14 cellular contexts compared by ENCODE assay signal in genomic region chr7:7688956-7689355, GRCh38.
"Had no signal": no experiment of that assay in that cellular context is flagged by ENCODE, and none has a peak within 500 bp of the region (broad histone marks: within the 10 kb centered on the region; RNA-seq: fewer than 3 reads in every experiment).

No MANE protein-coding gene starts in this region.

- FAIRE-seq: colon, kidney, pancreas had no signal

- H3K4me3 Mint-ChIP-seq: activated CD8-positive, alpha-beta T cell treated with anti-CD3 and anti-CD28 coated beads, Interleukin-2, amount 10 ng/mL, durations not matched to agents 7 days and 5 days; activated naive CD8-positive, alpha-beta T cell treated with anti-CD3 and anti-CD28 coated beads, Interleukin-2, amount 50 U/mL, for 24 hours; mesothelial cell of epicardium; neural progenitor cell had no signal

- H3K4me3 ChIP-seq: cardiac muscle cell, neural progenitor cell, pancreas had no signal

- ATAC-seq: activated CD8-positive, alpha-beta T cell treated with anti-CD3 and anti-CD28 coated beads, Interleukin-2, amount 10 ng/mL, durations not matched to agents 7 days and 5 days; activated naive CD8-positive, alpha-beta T cell treated with anti-CD3 and anti-CD28 coated beads, Interleukin-2, amount 50 U/mL, for 24 hours; foreskin keratinocyte had no signal

- H3K27me3 ChIP-seq: cardiac muscle cell, foreskin keratinocyte, neural progenitor cell, pancreas had no signal

- H3K4me2 ChIP-seq: neural progenitor cell had no signal

- DNase-seq: activated CD4-positive, alpha-beta T cell treated with anti-CD3 and anti-CD28 coated beads for 4 hours; activated CD8-positive, alpha-beta T cell treated with anti-CD3 and anti-CD28 coated beads, Interleukin-2, amount 10 ng/mL, durations not matched to agents 7 days and 5 days; activated naive CD4-positive, alpha-beta T cell treated with Interleukin-2 at 50 U/mL for 16 hours; activated naive CD8-positive, alpha-beta T cell treated with anti-CD3 and anti-CD28 coated beads, Interleukin-2, amount 50 U/mL, for 24 hours; foreskin keratinocyte; head of caudate nucleus; kidney; pancreas; stimulated activated CD4-positive, alpha-beta T cell treated with anti-CD3 and anti-CD28 coated beads, Interleukin-2, amount 100 ng/mL, for 24 hours; stimulated activated naive CD4-positive, alpha-beta T cell treated with Interleukin-2 at 50 U/mL for 16 hours had no signal

- H3K27ac Mint-ChIP-seq: activated CD8-positive, alpha-beta T cell treated with anti-CD3 and anti-CD28 coated beads, Interleukin-2, amount 10 ng/mL, durations not matched to agents 7 days and 5 days; activated naive CD8-positive, alpha-beta T cell treated with anti-CD3 and anti-CD28 coated beads, Interleukin-2, amount 50 U/mL, for 24 hours; mesothelial cell of epicardium; neural progenitor cell had no signal

- H3K27ac ChIP-seq: cardiac muscle cell, foreskin keratinocyte, neural progenitor cell, pancreas had no signal

- H2AFZ ChIP-seq: neural progenitor cell had no signal

- H3K36me3 ChIP-seq: cardiac muscle cell, neural progenitor cell, pancreas had no signal

- H3K9me3 Mint-ChIP-seq: activated naive CD8-positive, alpha-beta T cell treated with anti-CD3 and anti-CD28 coated beads, Interleukin-2, amount 50 U/mL, for 24 hours; mesothelial cell of epicardium; neural progenitor cell had no signal

- H3K27me3 Mint-ChIP-seq: activated naive CD8-positive, alpha-beta T cell treated with anti-CD3 and anti-CD28 coated beads, Interleukin-2, amount 50 U/mL, for 24 hours had no signal

- H3K9me3 ChIP-seq: pancreas had no signal

- H3K9ac ChIP-seq: neural progenitor cell had no signal

- H3K36me3 Mint-ChIP-seq: mesothelial cell of epicardium had no signal

- H3K4me1 ChIP-seq: pancreas had no signal
